Comparison of ENCODE assay signal across 14 cellular contexts in genomic region chr10:5774987-5775386, GRCh38. TPM values are rescaled to one million over a fixed set of nuclear protein-coding genes. Genes with fewer than 3 reads are reported as not detected.
DNase-seq lines count a peak whose midpoint lies in the region; ATAC-seq, FAIRE-seq and TF ChIP-seq lines count a peak whose summit lies in the region.
"Had no signal": no experiment of that assay in that cellular context is flagged by ENCODE, and none has a peak within 500 bp of the region (broad histone marks: within the 10 kb centered on the region; RNA-seq: fewer than 3 reads in every experiment).

No MANE protein-coding gene starts in this region.

- H2BK120ac ChIP-seq in neuronal stem cell (ENCODE audit: low read depth, low read length): no peak overlapping the region

- ATAC-seq in Right ventricle myocardium superior (ENCODE audit: poor library complexity) (peak; percentile 9), right cardiac atrium (no peak)
- ATAC-seq in activated CD8-positive, alpha-beta T cell treated with anti-CD3 and anti-CD28 coated beads for 36 hours: no peak
- ATAC-seq: foreskin keratinocyte had no signal

- peaks cover 8% of the 10 kb centered on the region for H3K79me1 ChIP-seq in neuronal stem cell (ENCODE audit: low read depth, low read length)

- intact Hi-C loops in Right ventricle myocardium superior (cut with DNase I) (no loop called here), right cardiac atrium (cut with DNase I) (loop anchor here in 1 of 4 donors (10.0 kb wide), 1 partner anchor 80 kb away; no protein-coding TSS in a partner anchor), thyroid gland (cut with DNase I) (no loop called here)
- intact Hi-C loops in activated CD8-positive, alpha-beta T cell treated with anti-CD3 and anti-CD28 coated beads for 36 hours (cut with micrococcal nuclease): no loop called here

- H3K9ac ChIP-seq in neuronal stem cell (ENCODE audit: low read depth, low read length, poor library complexity): no peak overlapping the region

- H2AK5ac ChIP-seq in neuronal stem cell (ENCODE audit: low read depth, low read length): no peak overlapping the region

- H3K4me1 ChIP-seq in right cardiac atrium (ENCODE audit: control insufficient read depth, insufficient read depth, low read length): peaks cover 2% of the 10 kb centered on the region
- H3K4me1 ChIP-seq in thyroid gland: peaks cover 29 to 31% of the 10 kb centered on the region in 2 donors
- H3K4me1 ChIP-seq in neuronal stem cell (ENCODE audit: control insufficient read depth in 2 of 2, insufficient read depth in 1 of 2, low read depth in 1 of 2, low read length in 2 of 2): no peaks in the 10 kb centered on the region
- no peaks in the 10 kb centered on the region for H3K4me1 ChIP-seq in SJCRH30

- H3K14ac ChIP-seq in neuronal stem cell (ENCODE audit: low read length): no peak overlapping the region

- no peak overlapping the region for H2BK15ac ChIP-seq in neuronal stem cell (ENCODE audit: low read length)

- H3K4me1 Mint-ChIP-seq in activated CD8-positive, alpha-beta T cell treated with anti-CD3 and anti-CD28 coated beads for 36 hours (ENCODE audit: low read depth): peaks cover 46% of the 10 kb centered on the region

- H3K4me3 Mint-ChIP-seq in activated CD8-positive, alpha-beta T cell treated with anti-CD3 and anti-CD28 coated beads for 36 hours: no peak overlapping the region

- 78% methylated on average over 7 of the region's 7 CpGs for WGBS in right cardiac atrium
- 48 to 51% methylated on average over 7 of the region's 7 CpGs for WGBS in thyroid gland, 2 donors
- no CpG with 5 or more reads among the region's 7 CpGs for WGBS in neuronal stem cell (ENCODE audit: extremely low coverage in 2 of 2, insufficient read length in 2 of 2, insufficient replicate concordance in 1 of 2), 2 donors

- H3K4ac ChIP-seq in neuronal stem cell (ENCODE audit: low read length): no peak overlapping the region

- FAIRE-seq in islet of Langerhans (lab: Jason Lieb, UNC): peak; percentile 13

- CTCF ChIA-PET in activated CD8-positive, alpha-beta T cell treated with anti-CD3 and anti-CD28 coated beads for 36 hours (lab: Charles Lee): interaction anchor here (1.7 kb wide), 2 partner anchors 8 to 29 kb away, joined by 3 to 5 read pairs; no protein-coding TSS in a partner anchor

- DNase-seq in Right ventricle myocardium superior (no peak), right cardiac atrium (no peak), thyroid gland (peak; percentile 63 to 65), SHP77 (lab: John Stamatoyannopoulos, UW) (no peak), neuronal stem cell (ENCODE audit: low spot score) (no peak), SJCRH30 (no peak)
- DNase-seq in activated CD8-positive, alpha-beta T cell treated with anti-CD3 and anti-CD28 coated beads for 36 hours: no peak
- DNase-seq: DMS79 treated with DMSO at 0.1 percent for 48 hours; foreskin keratinocyte; MG63; NK-92 treated with Interleukin-12 subunit alpha and Interleukin-12 subunit beta, amount 100 ng/mL, for 24 hours; SIG-M5 had no signal

- TF ChIP-seq POLR2A in thyroid gland (IDR thresholded peaks at IDR 0.05): no peak

- H3K36me3 ChIP-seq in thyroid gland: peaks cover 0 to 5% of the 10 kb centered on the region in 2 donors
- peaks cover 11 to 96% of the 10 kb centered on the region in 2 donors for H3K36me3 ChIP-seq in neuronal stem cell (replicated peaks in 1 of 2; ENCODE audit: control insufficient read depth in 2 of 2, insufficient read depth in 2 of 2, low read length in 2 of 2)
- peaks cover 35% of the 10 kb centered on the region for H3K36me3 ChIP-seq in SJCRH30

- peaks cover 74% of the 10 kb centered on the region for H3K36me3 Mint-ChIP-seq in activated CD8-positive, alpha-beta T cell treated with anti-CD3 and anti-CD28 coated beads for 36 hours (ENCODE audit: low read depth)

- H2AFZ ChIP-seq in neuronal stem cell (ENCODE audit: low read length): no peak overlapping the region

- no peaks in the 10 kb centered on the region for H3K27me3 ChIP-seq in right cardiac atrium (ENCODE audit: control insufficient read depth, insufficient read depth)
- H3K27me3 ChIP-seq in thyroid gland: no peaks in the 10 kb centered on the region
- H3K27me3 ChIP-seq in neuronal stem cell (ENCODE audit: control insufficient read depth in 3 of 3, insufficient read depth in 3 of 3, low read depth in 1 of 3, low read length in 3 of 3): no peaks in the 10 kb centered on the region
- no peaks in the 10 kb centered on the region for H3K27me3 ChIP-seq in SJCRH30
- H3K27me3 ChIP-seq: foreskin keratinocyte, MG63, transverse colon had no signal

- no peak overlapping the region for H3K4me2 ChIP-seq in neuronal stem cell (ENCODE audit: insufficient read depth, low read length, poor library complexity, severe bottlenecking)

- no peak overlapping the region for H3K27ac ChIP-seq in right cardiac atrium (ENCODE audit: low read length)
- peak overlapping the region in 1 of 3 donors; percentile 28 for H3K27ac ChIP-seq in thyroid gland
- no peak overlapping the region for H3K27ac ChIP-seq in neuronal stem cell (replicated peaks; ENCODE audit: low read length)
- H3K27ac ChIP-seq in SJCRH30: no peak overlapping the region
- H3K27ac ChIP-seq: foreskin keratinocyte had no signal

- H4K8ac ChIP-seq in neuronal stem cell (ENCODE audit: low read depth, low read length): no peak overlapping the region

- H2BK12ac ChIP-seq in neuronal stem cell (ENCODE audit: low read length): no peak overlapping the region

- POLR2A ChIA-PET in activated CD8-positive, alpha-beta T cell treated with anti-CD3 and anti-CD28 coated beads for 36 hours (lab: Charles Lee): interaction anchor here (2.0 kb wide), 1 partner anchor 11 kb away, joined by 4 read pairs; no protein-coding TSS in a partner anchor

- H3K4me3 ChIP-seq in right cardiac atrium (ENCODE audit: low read length) (no peak overlapping the region), thyroid gland (replicated peaks in 1 of 3) (no peak overlapping the region), neuronal stem cell (ENCODE audit: low read length in 2 of 2) (no peak overlapping the region), SJCRH30 (no peak overlapping the region)
- H3K4me3 ChIP-seq: MG63, transverse colon had no signal

- peaks cover 2% of the 10 kb centered on the region for H3K9me3 Mint-ChIP-seq in activated CD8-positive, alpha-beta T cell treated with anti-CD3 and anti-CD28 coated beads for 36 hours

- H3K18ac ChIP-seq in neuronal stem cell (ENCODE audit: low read length): no peak overlapping the region

- no peak for TF ChIP-seq CTCF in activated CD8-positive, alpha-beta T cell treated with anti-CD3 and anti-CD28 coated beads for 36 hours (IDR thresholded peaks at IDR 0.05)
- no peak for TF ChIP-seq CTCF in thyroid gland (IDR thresholded peaks at IDR 0.05)

- peak overlapping the region; percentile 94 for H3K27ac Mint-ChIP-seq in activated CD8-positive, alpha-beta T cell treated with anti-CD3 and anti-CD28 coated beads for 36 hours

- H3K27me3 Mint-ChIP-seq in activated CD8-positive, alpha-beta T cell treated with anti-CD3 and anti-CD28 coated beads for 36 hours: no peaks in the 10 kb centered on the region

- H4K91ac ChIP-seq in neuronal stem cell (ENCODE audit: low read depth, low read length, poor library complexity): no peak overlapping the region

- H2BK5ac ChIP-seq in neuronal stem cell (ENCODE audit: low read length): no peak overlapping the region

- H3K9me3 ChIP-seq in right cardiac atrium (ENCODE audit: control insufficient read depth, low read length) (no peaks in the 10 kb centered on the region), thyroid gland (no peaks in the 10 kb centered on the region), neuronal stem cell (replicated peaks in 1 of 2; ENCODE audit: control insufficient read depth in 2 of 2, insufficient read depth in 1 of 2, low read depth in 1 of 2, low read length in 2 of 2) (peaks cover 0 to 11% of the 10 kb centered on the region in 2 donors), SJCRH30 (replicated peaks) (no peaks in the 10 kb centered on the region)
- H3K9me3 ChIP-seq: transverse colon had no signal

- H3K23ac ChIP-seq in neuronal stem cell (ENCODE audit: low read depth, low read length, poor library complexity): no peak overlapping the region

RNA-seq across cellular contexts. Expression of gene GDI2, which starts 38.2 kb away (rescaled TPM):
- 101 TPM for total RNA-seq in Right ventricle myocardium superior
- 100 to 1,000 TPM in 3 of 4 donors, 10 to 100 TPM in 1; 97.7 to 111 (median 105) TPM for total RNA-seq in right cardiac atrium
- polyA plus RNA-seq in right cardiac atrium: 47.5 TPM
- total RNA-seq in activated CD8-positive, alpha-beta T cell treated with anti-CD3 and anti-CD28 coated beads for 36 hours: 100 to 1,000 TPM; 288 to 291 TPM
- 100 to 1,000 TPM; 189 to 281 (median 236) TPM for total RNA-seq in thyroid gland
- 201 TPM for polyA plus RNA-seq in neuronal stem cell (2013, experiment 1 of 2)
- polyA plus RNA-seq in neuronal stem cell (2013, experiment 2 of 2): 206 TPM
- total RNA-seq in SJCRH30 (2014; rRNA removed; shearing (Covaris generic)): 283 and 291 TPM in 2 replicates

Comparison
In these comparisons a context has a peak if more than half of its experiments do, and no peak if none do; other contexts are left out.
1. DNase-seq: peak in thyroid gland (2 of 2); none in Right ventricle myocardium superior (single experiment), right cardiac atrium (0 of 3), activated CD8-positive, alpha-beta T cell treated with anti-CD3 and anti-CD28 coated beads for 36 hours (single experiment), SHP77 (0 of 2), neuronal stem cell (single experiment) and SJCRH30 (0 of 2).